In the genomic region with DNA sequence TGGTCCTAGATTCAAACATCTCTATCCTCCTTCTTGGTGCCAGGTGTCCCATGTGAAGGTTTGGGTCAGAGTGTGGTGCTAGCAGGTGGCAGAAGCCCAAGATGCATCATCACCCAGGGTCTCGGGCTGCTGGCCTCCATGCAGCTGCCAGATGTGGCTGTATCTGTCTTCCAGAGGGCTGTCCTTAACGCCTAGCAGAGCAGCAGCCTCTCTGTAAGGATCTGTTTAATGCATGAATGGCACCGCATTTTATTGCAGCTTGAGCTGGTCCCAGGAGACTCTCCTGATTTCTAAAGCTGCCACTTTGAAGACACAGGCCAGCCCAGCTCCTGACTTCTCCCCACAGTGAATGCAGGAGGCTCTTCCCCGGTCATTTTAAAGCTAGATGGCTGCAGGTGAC, we compare ENCODE assay signal across 2 cellular contexts.
TF ChIP-seq lines count a peak whose summit lies in the region.

No MANE protein-coding gene starts in this region.

TF ChIP-seq in IMR-90, 13 proteins besides CTCF, POLR2A, EP300 and RAD21:
- TF ChIP-seq, protein P1, sequence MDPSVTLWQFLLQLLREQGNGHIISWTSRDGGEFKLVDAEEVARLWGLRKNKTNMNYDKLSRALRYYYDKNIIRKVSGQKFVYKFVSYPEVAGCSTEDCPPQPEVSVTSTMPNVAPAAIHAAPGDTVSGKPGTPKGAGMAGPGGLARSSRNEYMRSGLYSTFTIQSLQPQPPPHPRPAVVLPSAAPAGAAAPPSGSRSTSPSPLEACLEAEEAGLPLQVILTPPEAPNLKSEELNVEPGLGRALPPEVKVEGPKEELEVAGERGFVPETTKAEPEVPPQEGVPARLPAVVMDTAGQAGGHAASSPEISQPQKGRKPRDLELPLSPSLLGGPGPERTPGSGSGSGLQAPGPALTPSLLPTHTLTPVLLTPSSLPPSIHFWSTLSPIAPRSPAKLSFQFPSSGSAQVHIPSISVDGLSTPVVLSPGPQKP (IDR thresholded peaks at IDR 0.05; ENCODE audit: borderline replicate concordance, low read depth, low read length) = no peak
- TF ChIP-seq MXI1 (IDR thresholded peaks at IDR 0.05; ENCODE audit: borderline replicate concordance, low read depth, low read length) = no peak
- TF ChIP-seq CEBPB (IDR thresholded peaks at IDR 0.05; ENCODE audit: low read depth, low read length) = no peak
- no peak for TF ChIP-seq USF2 (IDR thresholded peaks at IDR 0.05; ENCODE audit: low read depth, low read length)
- no peak for TF ChIP-seq CHD1 (IDR thresholded peaks at IDR 0.05; ENCODE audit: low read depth, low read length)
- no peak for TF ChIP-seq RFX5 (IDR thresholded peaks at IDR 0.05; ENCODE audit: low read depth, low read length)
- TF ChIP-seq MAFK (IDR thresholded peaks at IDR 0.05; ENCODE audit: low read depth, low read length) = no peak
- TF ChIP-seq SMC3 (IDR thresholded peaks at IDR 0.05; ENCODE audit: low read depth, low read length) = no peak
- TF ChIP-seq RCOR1 (IDR thresholded peaks at IDR 0.05; ENCODE audit: insufficient replicate concordance, low read length) = no peak
- no peak for TF ChIP-seq NFE2L2 (IDR thresholded peaks at IDR 0.05; ENCODE audit: low read depth, low read length)
- TF ChIP-seq BHLHE40 (IDR thresholded peaks at IDR 0.05; ENCODE audit: low read depth, low read length) = no peak
- no peak for TF ChIP-seq MAZ (IDR thresholded peaks at IDR 0.05; ENCODE audit: borderline replicate concordance, low read depth, low read length)
- TF ChIP-seq FOS (IDR thresholded peaks at IDR 0.05; ENCODE audit: low read depth, low read length) = no peak

TF ChIP-seq in SK-N-SH, 30 proteins besides CTCF, POLR2A, EP300 and RAD21:
- no peak for TF ChIP-seq NFIC (IDR thresholded peaks at IDR 0.05; ENCODE audit: borderline replicate concordance)
- no peak for TF ChIP-seq GABPA (IDR thresholded peaks at IDR 0.05; ENCODE audit: low read depth)
- no peak for TF ChIP-seq REST (IDR thresholded peaks at IDR 0.05; ENCODE audit: low read depth, low read length)
- TF ChIP-seq EZH2phosphoT487 (IDR thresholded peaks at IDR 0.05; ENCODE audit: borderline replicate concordance, low read depth) = no peak
- TF ChIP-seq, protein P2, sequence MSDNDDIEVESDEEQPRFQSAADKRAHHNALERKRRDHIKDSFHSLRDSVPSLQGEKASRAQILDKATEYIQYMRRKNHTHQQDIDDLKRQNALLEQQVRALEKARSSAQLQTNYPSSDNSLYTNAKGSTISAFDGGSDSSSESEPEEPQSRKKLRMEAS (IDR thresholded peaks at IDR 0.05; ENCODE audit: low read depth) = no peak
